27 cellular contexts compared by ENCODE assay signal in genomic region chr2:233369897-233370758, GRCh38. TPM values are rescaled to one million over a fixed set of nuclear protein-coding genes. Genes with fewer than 3 reads are reported as not detected.
DNase-seq lines count a peak whose midpoint lies in the region; ATAC-seq and TF ChIP-seq lines count a peak whose summit lies in the region.
"Had no signal": no experiment of that assay in that cellular context is flagged by ENCODE, and none has a peak within 500 bp of the region (broad histone marks: within the 10 kb centered on the region; RNA-seq: fewer than 3 reads in every experiment).

No MANE protein-coding gene starts in this region.

- H3K9me3 ChIP-seq in thyroid gland, result no peaks in the 10 kb centered on the region
- H3K9me3 ChIP-seq in right atrium auricular region, result no peaks in the 10 kb centered on the region
- H3K9me3 ChIP-seq: body of pancreas, Caco-2, transverse colon had no signal

- no peak for DNase-seq in activated CD8-positive, alpha-beta T cell treated with anti-CD3 and anti-CD28 coated beads for 36 hours
- no peak for DNase-seq in activated CD8-positive, alpha-beta T cell treated with anti-CD3 and anti-CD28 coated beads, Interleukin-2, amount 10 ng/mL, durations not matched to agents 7 days and 5 days
- no peak for DNase-seq in naive thymus-derived CD8-positive, alpha-beta T cell
- peak; percentile 62 to 70 for DNase-seq in thyroid gland
- no peak for DNase-seq in activated CD4-positive, alpha-beta T cell treated with anti-CD3 and anti-CD28 coated beads for 1 hour
- no peak for DNase-seq in right atrium auricular region (ENCODE audit: low spot score)
- no peak for DNase-seq in NOMO-1 treated with DMSO at 0.1 percent for 48 hours (lab: John Stamatoyannopoulos, UW; ENCODE audit: unreplicated experiment)
- DNase-seq: 8988T; activated CD4-positive, alpha-beta T cell treated with anti-CD3 and anti-CD28 coated beads, Interleukin-2, amount 50 U/mL, for 1 hour; activated CD8-positive, alpha-beta memory T cell treated with anti-CD3 and anti-CD28 coated beads, Interleukin-2, amount 50 U/mL, for 4 hours; body of pancreas; Caco-2; DMS79; effector CD4-positive, alpha-beta T cell; heart left ventricle; mammary epithelial cell; NCI-H2081; NCI-H345; NCI-H748 treated with DMSO at 0.1 percent for 48 hours; retina; stimulated activated CD4-positive, alpha-beta T cell treated with anti-CD3 and anti-CD28 coated beads, Interleukin-4, amount 100 ng/mL, for 4 hours; stimulated activated naive CD8-positive, alpha-beta T cell treated with anti-CD3 and anti-CD28 coated beads, Interleukin-15, amount 100 ng/mL, for 72 hours; T-helper 2 cell; transverse colon had no signal

- H3K27me3 Mint-ChIP-seq in activated CD8-positive, alpha-beta T cell treated with anti-CD3 and anti-CD28 coated beads for 36 hours, result no peaks in the 10 kb centered on the region
- H3K27me3 Mint-ChIP-seq in activated CD8-positive, alpha-beta T cell treated with anti-CD3 and anti-CD28 coated beads, Interleukin-2, amount 10 ng/mL, durations not matched to agents 7 days and 5 days (ENCODE audit: low read depth), result no peaks in the 10 kb centered on the region
- no peaks in the 10 kb centered on the region for H3K27me3 Mint-ChIP-seq in activated naive CD8-positive, alpha-beta T cell
- no peaks in the 10 kb centered on the region for H3K27me3 Mint-ChIP-seq in naive thymus-derived CD8-positive, alpha-beta T cell
- H3K27me3 Mint-ChIP-seq: stimulated activated naive CD8-positive, alpha-beta T cell treated with anti-CD3 and anti-CD28 coated beads, Interleukin-15, amount 100 ng/mL, for 72 hours had no signal

- peak overlapping the region; percentile 22 for H3K27ac Mint-ChIP-seq in activated CD8-positive, alpha-beta T cell treated with anti-CD3 and anti-CD28 coated beads for 36 hours
- no peak overlapping the region for H3K27ac Mint-ChIP-seq in activated CD8-positive, alpha-beta T cell treated with anti-CD3 and anti-CD28 coated beads, Interleukin-2, amount 10 ng/mL, durations not matched to agents 7 days and 5 days
- H3K27ac Mint-ChIP-seq in activated naive CD8-positive, alpha-beta T cell, result peak overlapping the region; percentile 58
- H3K27ac Mint-ChIP-seq in naive thymus-derived CD8-positive, alpha-beta T cell, result peak overlapping the region in 9 of 10 donors; percentile 11 to 91 (median 58)

- CTCF ChIA-PET in activated CD8-positive, alpha-beta T cell treated with anti-CD3 and anti-CD28 coated beads for 36 hours (lab: Charles Lee), result interaction anchor here (0.8 to 1.0 kb wide), 2 partner anchors 13 to 15 kb away, joined by 3 to 5 read pairs; no protein-coding TSS in a partner anchor
- CTCF ChIA-PET in activated CD8-positive, alpha-beta T cell treated with anti-CD3 and anti-CD28 coated beads, Interleukin-2, amount 10 ng/mL, durations not matched to agents 7 days and 5 days (lab: Charles Lee), result no interaction called here

- no peak for TF ChIP-seq CTCF in activated CD8-positive, alpha-beta T cell treated with anti-CD3 and anti-CD28 coated beads for 36 hours (IDR thresholded peaks at IDR 0.05)
- TF ChIP-seq CTCF in thyroid gland (IDR thresholded peaks at IDR 0.05) (no peak), right atrium auricular region (IDR thresholded peaks at IDR 0.05) (no peak)

- no peaks in the 10 kb centered on the region for H3K9me3 Mint-ChIP-seq in activated CD8-positive, alpha-beta T cell treated with anti-CD3 and anti-CD28 coated beads for 36 hours
- no peaks in the 10 kb centered on the region for H3K9me3 Mint-ChIP-seq in activated CD8-positive, alpha-beta T cell treated with anti-CD3 and anti-CD28 coated beads, Interleukin-2, amount 10 ng/mL, durations not matched to agents 7 days and 5 days (ENCODE audit: insufficient read depth)
- H3K9me3 Mint-ChIP-seq in activated naive CD8-positive, alpha-beta T cell (ENCODE audit: low read depth), result no peaks in the 10 kb centered on the region
- H3K9me3 Mint-ChIP-seq in naive thymus-derived CD8-positive, alpha-beta T cell, result no peaks in the 10 kb centered on the region
- H3K9me3 Mint-ChIP-seq: stimulated activated naive CD8-positive, alpha-beta T cell treated with anti-CD3 and anti-CD28 coated beads, Interleukin-15, amount 100 ng/mL, for 72 hours had no signal

- peak overlapping the region; percentile 5 to 44 (median 16) for H3K27ac ChIP-seq in thyroid gland
- no peak overlapping the region for H3K27ac ChIP-seq in right atrium auricular region
- H3K27ac ChIP-seq: body of pancreas, heart left ventricle, RWPE1, transverse colon, VCaP had no signal

- TF ChIP-seq POLR2A in thyroid gland (IDR thresholded peaks at IDR 0.05), result no peak

- intact Hi-C loops in activated CD8-positive, alpha-beta T cell treated with anti-CD3 and anti-CD28 coated beads for 36 hours (cut with micrococcal nuclease), result no loop called here
- intact Hi-C loops in thyroid gland (cut with DNase I), result no loop called here

- ATAC-seq in activated CD8-positive, alpha-beta T cell treated with anti-CD3 and anti-CD28 coated beads for 36 hours, result no peak
- ATAC-seq in activated CD8-positive, alpha-beta T cell treated with anti-CD3 and anti-CD28 coated beads, Interleukin-2, amount 10 ng/mL, durations not matched to agents 7 days and 5 days, result no peak
- no peak for ATAC-seq in naive thymus-derived CD8-positive, alpha-beta T cell
- ATAC-seq: body of pancreas; stimulated activated naive CD8-positive, alpha-beta T cell treated with anti-CD3 and anti-CD28 coated beads, Interleukin-15, amount 100 ng/mL, for 72 hours had no signal

- peaks cover 28% of the 10 kb centered on the region for H3K36me3 Mint-ChIP-seq in activated CD8-positive, alpha-beta T cell treated with anti-CD3 and anti-CD28 coated beads for 36 hours (ENCODE audit: low read depth)
- H3K36me3 Mint-ChIP-seq in activated CD8-positive, alpha-beta T cell treated with anti-CD3 and anti-CD28 coated beads, Interleukin-2, amount 10 ng/mL, durations not matched to agents 7 days and 5 days (ENCODE audit: low read depth), result peaks cover 26% of the 10 kb centered on the region
- peaks cover 10% of the 10 kb centered on the region for H3K36me3 Mint-ChIP-seq in activated naive CD8-positive, alpha-beta T cell
- H3K36me3 Mint-ChIP-seq in naive thymus-derived CD8-positive, alpha-beta T cell, result peaks cover 5 to 63% (median 11%) of the 10 kb centered on the region in 3 donors

- H3K4me3 ChIP-seq in thyroid gland (replicated peaks in 1 of 3) (no peak overlapping the region), right atrium auricular region (no peak overlapping the region)
- H3K4me3 ChIP-seq: body of pancreas, heart left ventricle, transverse colon had no signal

- POLR2A ChIA-PET in activated CD8-positive, alpha-beta T cell treated with anti-CD3 and anti-CD28 coated beads for 36 hours (lab: Charles Lee), result interaction anchor here (0.7 to 1.1 kb wide), 2 partner anchors 15 to 16 kb away, joined by 3 read pairs; partner anchors contain the start of gene DGKD
- POLR2A ChIA-PET in activated CD8-positive, alpha-beta T cell treated with anti-CD3 and anti-CD28 coated beads, Interleukin-2, amount 10 ng/mL, durations not matched to agents 7 days and 5 days (lab: Charles Lee), result no interaction called here
- POLR2A ChIA-PET in naive thymus-derived CD8-positive, alpha-beta T cell (lab: Charles Lee), result no interaction called here

- H3K36me3 ChIP-seq in thyroid gland, result no peaks in the 10 kb centered on the region
- no peaks in the 10 kb centered on the region for H3K36me3 ChIP-seq in right atrium auricular region
- H3K36me3 ChIP-seq: transverse colon had no signal

- H3K27me3 ChIP-seq in thyroid gland (no peaks in the 10 kb centered on the region), right atrium auricular region (no peaks in the 10 kb centered on the region)
- H3K27me3 ChIP-seq: body of pancreas, heart left ventricle, transverse colon had no signal

- peaks cover 47% of the 10 kb centered on the region for H3K4me1 Mint-ChIP-seq in activated CD8-positive, alpha-beta T cell treated with anti-CD3 and anti-CD28 coated beads for 36 hours (ENCODE audit: low read depth)
- H3K4me1 Mint-ChIP-seq in activated CD8-positive, alpha-beta T cell treated with anti-CD3 and anti-CD28 coated beads, Interleukin-2, amount 10 ng/mL, durations not matched to agents 7 days and 5 days (ENCODE audit: low read depth), result peaks cover 25% of the 10 kb centered on the region
- H3K4me1 Mint-ChIP-seq in activated naive CD8-positive, alpha-beta T cell (ENCODE audit: low read depth), result peaks cover 48% of the 10 kb centered on the region
- peaks cover 34 to 74% (median 63%) of the 10 kb centered on the region in 4 donors for H3K4me1 Mint-ChIP-seq in naive thymus-derived CD8-positive, alpha-beta T cell

- peaks cover 40 to 51% of the 10 kb centered on the region in 2 donors for H3K4me1 ChIP-seq in thyroid gland
- H3K4me1 ChIP-seq in right atrium auricular region, result no peaks in the 10 kb centered on the region
- H3K4me1 ChIP-seq: body of pancreas, Caco-2 had no signal

- 61 to 62% methylated on average over 9 of the region's 9 CpGs for WGBS in thyroid gland, 2 donors

- no peak overlapping the region for H3K4me3 Mint-ChIP-seq in activated CD8-positive, alpha-beta T cell treated with anti-CD3 and anti-CD28 coated beads for 36 hours
- H3K4me3 Mint-ChIP-seq in activated CD8-positive, alpha-beta T cell treated with anti-CD3 and anti-CD28 coated beads, Interleukin-2, amount 10 ng/mL, durations not matched to agents 7 days and 5 days, result no peak overlapping the region
- no peak overlapping the region for H3K4me3 Mint-ChIP-seq in activated naive CD8-positive, alpha-beta T cell
- peak overlapping the region in 3 of 10 donors; percentile 14 to 30 (median 24) for H3K4me3 Mint-ChIP-seq in naive thymus-derived CD8-positive, alpha-beta T cell
- H3K4me3 Mint-ChIP-seq: stimulated activated naive CD8-positive, alpha-beta T cell treated with anti-CD3 and anti-CD28 coated beads, Interleukin-15, amount 100 ng/mL, for 72 hours had no signal

RNA-seq across cellular contexts. Expression of gene DGKD, which starts 15.8 kb away (rescaled TPM):
- total RNA-seq in activated CD8-positive, alpha-beta T cell treated with anti-CD3 and anti-CD28 coated beads for 36 hours, result 10 to 100 TPM; 89.6 to 99.5 TPM
- total RNA-seq in activated CD8-positive, alpha-beta T cell treated with anti-CD3 and anti-CD28 coated beads, Interleukin-2, amount 10 ng/mL, durations not matched to agents 7 days and 5 days, result 10 to 100 TPM; 92.1 to 94.2 TPM
- 100 to 1,000 TPM; 300 to 315 TPM for total RNA-seq in naive thymus-derived CD8-positive, alpha-beta T cell
- polyA plus RNA-seq in naive thymus-derived CD8-positive, alpha-beta T cell, result 10 to 100 TPM; 29.3 to 44.5 (median 31.6) TPM
- total RNA-seq in thyroid gland, result 10 to 100 TPM; 22.3 to 71.7 (median 27.3) TPM
- 10 to 100 TPM; 18.4 to 40.1 TPM for total RNA-seq in right atrium auricular region

Comparison
In these comparisons a context has a peak if more than half of its experiments do, and no peak if none do; other contexts are left out.
1. DNase-seq: peak in thyroid gland (2 of 2); none in activated CD8-positive, alpha-beta T cell treated with anti-CD3 and anti-CD28 coated beads for 36 hours (single experiment), activated CD8-positive, alpha-beta T cell treated with anti-CD3 and anti-CD28 coated beads, Interleukin-2, amount 10 ng/mL, durations not matched to agents 7 days and 5 days (single experiment), naive thymus-derived CD8-positive, alpha-beta T cell (0 of 10), activated CD4-positive, alpha-beta T cell treated with anti-CD3 and anti-CD28 coated beads for 1 hour (single experiment), right atrium auricular region (single experiment) and NOMO-1 treated with DMSO at 0.1 percent for 48 hours (single experiment).
2. H3K27ac ChIP-seq: peak in thyroid gland (3 of 3); none in right atrium auricular region (0 of 2).